ENCODE assay signal across 8 cellular contexts in the genomic region with DNA sequence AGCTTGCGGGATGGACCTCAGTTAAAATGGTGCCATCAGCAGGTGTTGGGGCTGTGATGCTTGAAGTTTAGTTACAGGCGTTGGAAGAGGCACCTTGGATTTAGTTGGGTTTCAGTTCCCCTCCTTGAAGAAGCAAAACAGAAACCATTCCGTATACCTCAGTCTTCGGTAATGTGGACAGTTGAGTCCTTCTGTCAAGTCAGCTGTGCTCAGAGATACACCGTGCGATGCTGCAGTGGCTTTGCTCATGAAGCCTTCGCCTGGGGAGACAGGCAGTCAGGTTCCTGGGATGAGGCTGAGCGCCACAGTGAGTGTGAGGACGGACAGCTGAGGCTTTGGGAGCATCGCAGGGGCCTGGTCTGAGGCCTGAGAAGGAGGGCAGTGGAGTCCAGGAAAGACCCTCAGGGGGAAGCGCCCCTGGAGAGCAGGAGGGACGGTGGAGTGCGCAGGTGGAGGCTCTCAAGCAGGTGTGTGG. TPM values are rescaled to one million over a fixed set of nuclear protein-coding genes. Genes with fewer than 3 reads are reported as not detected.
DNase-seq lines count a peak whose midpoint lies in the region; ATAC-seq and TF ChIP-seq lines count a peak whose summit lies in the region.

No MANE protein-coding gene starts in this region.

- H3K27me3 ChIP-seq in BLaER1 (no peaks in the 10 kb centered on the region), RWPE2 (ENCODE audit: insufficient read depth, poor library complexity, severe bottlenecking) (no peaks in the 10 kb centered on the region), body of pancreas (no peaks in the 10 kb centered on the region)

- no peaks in the 10 kb centered on the region for H3K9me3 ChIP-seq in BLaER1
- H3K9me3 ChIP-seq in RWPE2 (ENCODE audit: severe bottlenecking), result no peaks in the 10 kb centered on the region
- no peaks in the 10 kb centered on the region for H3K9me3 ChIP-seq in body of pancreas

- TF ChIP-seq POLR2A in body of pancreas (IDR thresholded peaks at IDR 0.05), result no peak

- H4K20me1 ChIP-seq in BLaER1, result peaks cover 54% of the 10 kb centered on the region

- DNase-seq in RWPE2 (ENCODE audit: low spot score) (no peak), NCI-H345 treated with DMSO at 0.1 percent for 48 hours (lab: John Stamatoyannopoulos, UW; ENCODE audit: unreplicated experiment) (no peak), posterior vena cava (ENCODE audit: low spot score) (no peak), HUDEP-2 (lab: John Stamatoyannopoulos, UW; ENCODE audit: unreplicated experiment in 76 of 76) (no peak), body of pancreas (no peak)

- no peak for TF ChIP-seq CTCF in RWPE2 (IDR thresholded peaks at IDR 0.05; ENCODE audit: poor library complexity, severe bottlenecking)
- TF ChIP-seq CTCF in body of pancreas (IDR thresholded peaks at IDR 0.05), result no peak

- H3K27ac ChIP-seq in BLaER1, result no peak overlapping the region
- H3K27ac ChIP-seq in RWPE2 (ENCODE audit: poor library complexity, severe bottlenecking), result no peak overlapping the region
- H3K27ac ChIP-seq in body of pancreas, result no peak overlapping the region

- ATAC-seq in GM18861 (IDR thresholded peaks at IDR 0.05; ENCODE audit: unreplicated experiment) (peak; percentile 66), HG02884 (IDR thresholded peaks at IDR 0.05; ENCODE audit: unreplicated experiment) (peak; percentile 85), RWPE2 (ENCODE audit: low read depth) (peak; percentile 26), body of pancreas (no peak)

- WGBS in body of pancreas, 2 donors, result 85 to 88% methylated on average over 13 of the region's 13 CpGs

- H3K36me3 ChIP-seq in BLaER1 (peaks cover 35% of the 10 kb centered on the region), RWPE2 (ENCODE audit: low read depth) (peaks cover 37% of the 10 kb centered on the region), body of pancreas (replicated peaks in 1 of 2; ENCODE audit: insufficient read depth in 1 of 2, low read depth in 2 of 2) (peaks cover 4 to 9% of the 10 kb centered on the region in 2 donors)

- intact Hi-C loops in posterior vena cava (cut with DNase I), result no loop called here
- intact Hi-C loops in body of pancreas (cut with DNase I), result loop anchor here (10.0 kb wide), 1 partner anchor 54 kb away; no protein-coding TSS in a partner anchor

- peak overlapping the region; percentile 58 for H3K4me2 ChIP-seq in BLaER1

- no peak overlapping the region for H3K4me3 ChIP-seq in BLaER1
- no peak overlapping the region for H3K4me3 ChIP-seq in RWPE2 (ENCODE audit: severe bottlenecking)
- H3K4me3 ChIP-seq in body of pancreas, result no peak overlapping the region

- H3K4me1 ChIP-seq in BLaER1 (peaks cover 67% of the 10 kb centered on the region), RWPE2 (ENCODE audit: insufficient read depth, poor library complexity, severe bottlenecking) (no peaks in the 10 kb centered on the region), body of pancreas (peaks cover 5% of the 10 kb centered on the region)

- 0 out of 2 replicates have a peak overlapping the region, but pooled peaks have one; percentile 26 for H3K9ac ChIP-seq in BLaER1

RNA-seq across cellular contexts. Expression of gene RAN, which starts 7.4 kb away (rescaled TPM):
- 100 to 1,000 TPM; 288 to 326 TPM for total RNA-seq in posterior vena cava
- 100 to 1,000 TPM in 1 of 2 donors, 10 to 100 TPM in 1; 79.1 to 115 TPM for total RNA-seq in body of pancreas

RNA-seq across cellular contexts. Expression of gene STX2, which starts 40.2 kb away (rescaled TPM):
- total RNA-seq in posterior vena cava, result 10 to 100 TPM; 29.2 to 39.8 TPM
- total RNA-seq in body of pancreas, result 10 to 100 TPM; 17.1 to 18.8 TPM
